In genomic region chr12:753401-754237, GRCh38 we compare ENCODE assay signal across 8 cellular contexts. TPM values are rescaled to one million over a fixed set of nuclear protein-coding genes. Genes with fewer than 3 reads are reported as not detected.
A peak's percentile ranks its signal among the peaks of the same experiment; 100 is the strongest.
DNase-seq lines count a peak whose midpoint lies in the region; ATAC-seq, FAIRE-seq and TF ChIP-seq lines count a peak whose summit lies in the region.

No MANE protein-coding gene starts in this region.

- no peaks in the 10 kb centered on the region for H3K27me3 Mint-ChIP-seq in activated naive CD8-positive, alpha-beta T cell treated with anti-CD3 and anti-CD28 coated beads for 36 hours

- peak overlapping the region; percentile 99 for H3K27ac ChIP-seq in right atrium auricular region

- H3K36me3 Mint-ChIP-seq in activated naive CD8-positive, alpha-beta T cell treated with anti-CD3 and anti-CD28 coated beads for 36 hours = peaks cover 38% of the 10 kb centered on the region

- H3K4me1 ChIP-seq in right atrium auricular region = peaks cover 0 to 18% of the 10 kb centered on the region in 2 donors

- DNase-seq in GM06990 (ENCODE audit: extremely low read depth, insufficient read length) = peak; percentile 72
- DNase-seq in RCC 7860 (ENCODE audit: low spot score) = peak; percentile 9
- peak; percentile 66 for DNase-seq in activated naive CD8-positive, alpha-beta T cell treated with anti-CD3 and anti-CD28 coated beads for 36 hours
- DNase-seq in right atrium auricular region (ENCODE audit: low spot score) = peak; percentile 64
- DNase-seq in putamen (ENCODE audit: low spot score) = peak; percentile 18
- DNase-seq in NCI-H2107 (lab: John Stamatoyannopoulos, UW) = no peak

- H3K27ac Mint-ChIP-seq in activated naive CD8-positive, alpha-beta T cell treated with anti-CD3 and anti-CD28 coated beads for 36 hours = peak overlapping the region; percentile 93

- peak overlapping the region; percentile 95 for H3K4me3 Mint-ChIP-seq in activated naive CD8-positive, alpha-beta T cell treated with anti-CD3 and anti-CD28 coated beads for 36 hours

- H3K4me1 Mint-ChIP-seq in activated naive CD8-positive, alpha-beta T cell treated with anti-CD3 and anti-CD28 coated beads for 36 hours = peaks cover 31% of the 10 kb centered on the region

- peak overlapping the region; percentile 94 for H3K4me3 ChIP-seq in GM06990 (replicated peaks; ENCODE audit: low read depth, low read length)
- H3K4me3 ChIP-seq in right atrium auricular region = peak overlapping the region; percentile 87 to 88

- H3K27me3 ChIP-seq in GM06990 (replicated peaks; ENCODE audit: control insufficient read depth, insufficient read depth, low read length) (no peaks in the 10 kb centered on the region), right atrium auricular region (no peaks in the 10 kb centered on the region)

- ATAC-seq in HG02642 (IDR thresholded peaks at IDR 0.05; ENCODE audit: poor library complexity, unreplicated experiment) = peak; percentile 16
- ATAC-seq in HG03457 (IDR thresholded peaks at IDR 0.05; ENCODE audit: unreplicated experiment) = no peak

- no peaks in the 10 kb centered on the region for H3K9me3 ChIP-seq in right atrium auricular region

- H3K9me3 Mint-ChIP-seq in activated naive CD8-positive, alpha-beta T cell treated with anti-CD3 and anti-CD28 coated beads for 36 hours = no peaks in the 10 kb centered on the region

- TF ChIP-seq CTCF in GM06990 (IDR thresholded peaks at IDR 0.05; ENCODE audit: insufficient read depth, low read length, poor library complexity, severe bottlenecking) (peak; percentile 23), right atrium auricular region (IDR thresholded peaks at IDR 0.05) (no peak)

- H3K36me3 ChIP-seq in GM06990 (ENCODE audit: control insufficient read depth, insufficient read depth, low read length) = 0 out of 2 replicates have a peak, but pooled peaks cover 3% of the 10 kb centered on the region
- no peaks in the 10 kb centered on the region for H3K36me3 ChIP-seq in right atrium auricular region

- FAIRE-seq in RCC 7860 (lab: Jason Lieb, UNC) = no peak

RNA-seq across cellular contexts. Expression of gene WNK1, which starts 1.2 kb away (rescaled TPM):
- total RNA-seq in activated naive CD8-positive, alpha-beta T cell treated with anti-CD3 and anti-CD28 coated beads for 36 hours = 100 to 1,000 TPM; 117 to 118 TPM
- total RNA-seq in right atrium auricular region = 100 to 1,000 TPM; 195 to 215 TPM
